17 cellular contexts compared by ENCODE assay signal in genomic region chr15:96838088-96838487, GRCh38.
"Had no signal": no experiment of that assay in that cellular context is flagged by ENCODE, and none has a peak within 500 bp of the region (broad histone marks: within the 10 kb centered on the region; RNA-seq: fewer than 3 reads in every experiment).

No MANE protein-coding gene starts in this region.

- H3K4me3 Mint-ChIP-seq: activated B cell treated with CpG ODN at 0.5 μM for 24 hours; activated CD8-positive, alpha-beta T cell treated with anti-CD3 and anti-CD28 coated beads for 36 hours; activated naive CD4-positive, alpha-beta T cell treated with anti-CD3 and anti-CD28 coated beads, Interleukin-2, amount 50 U/mL, for 24 hours; activated T-cell treated with anti-CD3 and anti-CD28 coated beads, Interleukin-2, amount 50 U/mL, for 4 hours; dendritic cell treated with granulocyte-macrophage colony-stimulating factor and Interleukin-4, amounts not matched to agents 40 ng/mL and 50 ng/mL, for 4 days; effector memory CD8-positive, alpha-beta T cell; natural killer cell treated with Interleukin-12 subunit alpha and Interleukin-12 subunit beta and Interleukin-15 and Interleukin-18, amount 100 ng/mL, for 72 hours had no signal

- H3K36me3 Mint-ChIP-seq: activated naive CD4-positive, alpha-beta T cell treated with anti-CD3 and anti-CD28 coated beads, Interleukin-2, amount 50 U/mL, for 24 hours; natural killer cell treated with Interleukin-12 subunit alpha and Interleukin-12 subunit beta and Interleukin-15 and Interleukin-18, amount 100 ng/mL, for 72 hours had no signal

- ATAC-seq: activated CD8-positive, alpha-beta T cell treated with anti-CD3 and anti-CD28 coated beads for 36 hours; activated T-cell treated with anti-CD3 and anti-CD28 coated beads, Interleukin-2, amount 50 U/mL, for 4 hours; effector memory CD8-positive, alpha-beta T cell; natural killer cell treated with Interleukin-12 subunit alpha and Interleukin-12 subunit beta and Interleukin-15 and Interleukin-18, amount 100 ng/mL, for 72 hours had no signal

- H3K4me1 Mint-ChIP-seq: activated B cell treated with CpG ODN at 0.5 μM for 24 hours; activated naive CD4-positive, alpha-beta T cell treated with anti-CD3 and anti-CD28 coated beads, Interleukin-2, amount 50 U/mL, for 24 hours had no signal

- H3K27ac Mint-ChIP-seq: activated B cell treated with CpG ODN at 0.5 μM for 24 hours; activated CD8-positive, alpha-beta T cell treated with anti-CD3 and anti-CD28 coated beads for 36 hours; activated naive CD4-positive, alpha-beta T cell treated with anti-CD3 and anti-CD28 coated beads, Interleukin-2, amount 50 U/mL, for 24 hours; dendritic cell treated with granulocyte-macrophage colony-stimulating factor and Interleukin-4, amounts not matched to agents 40 ng/mL and 50 ng/mL, for 4 days; effector memory CD8-positive, alpha-beta T cell; natural killer cell treated with Interleukin-12 subunit alpha and Interleukin-12 subunit beta and Interleukin-15 and Interleukin-18, amount 100 ng/mL, for 72 hours had no signal

- H3K4me3 ChIP-seq: adrenal gland, skin epidermis, tibial artery, vagina had no signal

- H3K27me3 Mint-ChIP-seq: activated B cell treated with CpG ODN at 0.5 μM for 24 hours; activated CD8-positive, alpha-beta T cell treated with anti-CD3 and anti-CD28 coated beads for 36 hours; activated naive CD4-positive, alpha-beta T cell treated with anti-CD3 and anti-CD28 coated beads, Interleukin-2, amount 50 U/mL, for 24 hours; dendritic cell treated with granulocyte-macrophage colony-stimulating factor and Interleukin-4, amounts not matched to agents 40 ng/mL and 50 ng/mL, for 4 days; effector memory CD8-positive, alpha-beta T cell; natural killer cell treated with Interleukin-12 subunit alpha and Interleukin-12 subunit beta and Interleukin-15 and Interleukin-18, amount 100 ng/mL, for 72 hours had no signal

- DNase-seq: activated B cell treated with CpG ODN at 0.5 μM for 24 hours; activated CD4-positive, alpha-beta T cell treated with anti-CD3 and anti-CD28 coated beads for 48 hours; activated CD8-positive, alpha-beta T cell treated with anti-CD3 and anti-CD28 coated beads for 36 hours; activated effector memory CD4-positive, alpha-beta T cell treated with anti-CD3 and anti-CD28 coated beads, Interleukin-2, amount 50 U/mL, for 16 hours; activated T-cell treated with anti-CD3 and anti-CD28 coated beads, Interleukin-2, amount 50 U/mL, for 4 hours; adrenal gland; effector memory CD8-positive, alpha-beta T cell; hypothalamus; stimulated activated CD4-positive, alpha-beta T cell treated with anti-CD3 and anti-CD28 coated beads, Interleukin-4, amount 100 ng/mL, for 24 hours; stimulated activated naive CD4-positive, alpha-beta T cell; T-helper 2 cell; tibial artery had no signal
